10 cellular contexts compared by ENCODE assay signal in genomic region chr9:98099898-98100297, GRCh38. TPM values are rescaled to one million over a fixed set of nuclear protein-coding genes. Genes with fewer than 3 reads are reported as not detected.
A peak's percentile ranks its signal among the peaks of the same experiment; 100 is the strongest.
DNase-seq lines count a peak whose midpoint lies in the region; ATAC-seq and TF ChIP-seq lines count a peak whose summit lies in the region.
"Had no signal": no experiment of that assay in that cellular context is flagged by ENCODE, and none has a peak within 500 bp of the region (broad histone marks: within the 10 kb centered on the region; RNA-seq: fewer than 3 reads in every experiment).

No MANE protein-coding gene starts in this region.

- peak overlapping the region; percentile 94 for H3K27ac Mint-ChIP-seq in activated naive CD4-positive, alpha-beta T cell treated with anti-CD3 and anti-CD28 coated beads for 36 hours
- H3K27ac Mint-ChIP-seq in endodermal cell = no peak overlapping the region
- peak overlapping the region; percentile 85 for H3K27ac Mint-ChIP-seq in type B pancreatic cell
- H3K27ac Mint-ChIP-seq in WTC11 = no peak overlapping the region; the same call in 1 of the 2 replicates
- H3K27ac Mint-ChIP-seq: nephron had no signal

- no peak overlapping the region for H3K4me3 ChIP-seq in endodermal cell (ENCODE audit: low read length)

- no peaks in the 10 kb centered on the region for H3K9me3 ChIP-seq in endodermal cell (ENCODE audit: control insufficient read depth, low read length)

- peak; percentile 44 for DNase-seq in activated naive CD4-positive, alpha-beta T cell treated with anti-CD3 and anti-CD28 coated beads for 36 hours
- no peak for DNase-seq in activated naive CD4-positive, alpha-beta T cell treated with anti-CD3 and anti-CD28 coated beads, Interleukin-2, amount 50 U/mL, for 16 hours
- DNase-seq in NCI-H69 (lab: John Stamatoyannopoulos, UW) = peak; percentile 20
- peak; percentile 31 for DNase-seq in endodermal cell
- no peak for DNase-seq in type B pancreatic cell (ENCODE audit: extremely low spot score, unreplicated experiment)
- no peak for DNase-seq in WTC11 (ENCODE audit: low spot score)
- DNase-seq in NOMO-1 (lab: John Stamatoyannopoulos, UW; ENCODE audit: unreplicated experiment in 2 of 2) = no peak
- DNase-seq: stimulated activated CD4-positive, alpha-beta T cell treated with anti-CD3 and anti-CD28 coated beads, Interleukin-12 subunit alpha, Interleukin-12 subunit beta, amount 100 ng/mL, for 4 hours had no signal

- ATAC-seq in WTC11 = no peak
- ATAC-seq in HG03280 (IDR thresholded peaks at IDR 0.05; ENCODE audit: unreplicated experiment) = no peak

- no peak overlapping the region for H3K9ac ChIP-seq in endodermal cell (ENCODE audit: extremely low read depth, low read length, poor library complexity, severe bottlenecking)

- no peak for TF ChIP-seq CTCF in endodermal cell (conservative IDR thresholded peaks at IDR 0.05)
- TF ChIP-seq CTCF in type B pancreatic cell (conservative IDR thresholded peaks at IDR 0.05) = no peak
- no peak for TF ChIP-seq CTCF in WTC11 (IDR thresholded peaks at IDR 0.05)

- POLR2A ChIA-PET in WTC11 (lab: Charles Lee) = no interaction called here

- WGBS in endodermal cell (ENCODE audit: insufficient coverage in 1 of 2, insufficient read length in 1 of 2), 2 experiments = 95 to 96% methylated on average over 4 to 5 of the region's 5 CpGs

- H3K36me3 ChIP-seq in endodermal cell (ENCODE audit: control insufficient read depth, insufficient read depth, low read length) = no peaks in the 10 kb centered on the region

- H3K4me3 Mint-ChIP-seq in activated naive CD4-positive, alpha-beta T cell treated with anti-CD3 and anti-CD28 coated beads for 36 hours = peak overlapping the region; percentile 47
- H3K4me3 Mint-ChIP-seq in endodermal cell (no peak overlapping the region), type B pancreatic cell (peak overlapping the region; percentile 40), WTC11 (no peak overlapping the region)
- H3K4me3 Mint-ChIP-seq: nephron had no signal

- no peak overlapping the region for H3K27ac ChIP-seq in endodermal cell (ENCODE audit: low read depth, low read length)

- H3K4me1 ChIP-seq in endodermal cell (ENCODE audit: control insufficient read depth, insufficient read depth, low read length) = peaks cover 3% of the 10 kb centered on the region

- peaks cover 84% of the 10 kb centered on the region for H3K4me1 Mint-ChIP-seq in activated naive CD4-positive, alpha-beta T cell treated with anti-CD3 and anti-CD28 coated beads for 36 hours (ENCODE audit: low read depth)
- peaks cover 14% of the 10 kb centered on the region for H3K4me1 Mint-ChIP-seq in endodermal cell
- peaks cover 19% of the 10 kb centered on the region for H3K4me1 Mint-ChIP-seq in type B pancreatic cell (ENCODE audit: unreplicated experiment)
- peaks cover 13% of the 10 kb centered on the region for H3K4me1 Mint-ChIP-seq in WTC11
- H3K4me1 Mint-ChIP-seq: nephron had no signal

- H3K27me3 ChIP-seq in endodermal cell (ENCODE audit: control insufficient read depth, insufficient read depth, low read length, poor library complexity, severe bottlenecking) = no peaks in the 10 kb centered on the region

- intact Hi-C loops in activated naive CD4-positive, alpha-beta T cell treated with anti-CD3 and anti-CD28 coated beads for 36 hours (cut with micrococcal nuclease) = loop anchor here (5.0 to 10.0 kb wide), 2 partner anchors 118 to 1005 kb away; partner anchors contain the start of genes ANP32B and TGFBR1

- CTCF ChIA-PET in activated naive CD4-positive, alpha-beta T cell treated with anti-CD3 and anti-CD28 coated beads for 36 hours (lab: Charles Lee) = interaction anchor here (1.3 to 3.4 kb wide), 3 partner anchors 12 to 26 kb away, joined by 3 to 13 read pairs (median 10); partner anchors contain the start of gene TRIM14
- CTCF ChIA-PET in WTC11 (lab: Charles Lee) = no interaction called here

- peaks cover 52% of the 10 kb centered on the region for H3K36me3 Mint-ChIP-seq in activated naive CD4-positive, alpha-beta T cell treated with anti-CD3 and anti-CD28 coated beads for 36 hours (ENCODE audit: low read depth)
- no peaks in the 10 kb centered on the region for H3K36me3 Mint-ChIP-seq in endodermal cell (ENCODE audit: low read depth)
- H3K36me3 Mint-ChIP-seq in type B pancreatic cell = no peaks in the 10 kb centered on the region
- H3K36me3 Mint-ChIP-seq in WTC11 = 0 out of 2 replicates have a peak, but pooled peaks cover 3% of the 10 kb centered on the region

- no peaks in the 10 kb centered on the region for H3K9me3 Mint-ChIP-seq in activated naive CD4-positive, alpha-beta T cell treated with anti-CD3 and anti-CD28 coated beads for 36 hours
- H3K9me3 Mint-ChIP-seq in endodermal cell (no peaks in the 10 kb centered on the region), type B pancreatic cell (no peaks in the 10 kb centered on the region), WTC11 (no peaks in the 10 kb centered on the region)
- H3K9me3 Mint-ChIP-seq: nephron had no signal

- H3K27me3 Mint-ChIP-seq in activated naive CD4-positive, alpha-beta T cell treated with anti-CD3 and anti-CD28 coated beads for 36 hours (ENCODE audit: low read depth) = no peaks in the 10 kb centered on the region
- H3K27me3 Mint-ChIP-seq in endodermal cell (ENCODE audit: insufficient read depth) (peaks cover 1% of the 10 kb centered on the region), type B pancreatic cell (no peaks in the 10 kb centered on the region), WTC11 (ENCODE audit: low read depth) (no peaks in the 10 kb centered on the region)

TF ChIP-seq in WTC11, 78 proteins besides CTCF, POLR2A, EP300 and RAD21 (continues in another document):
- TF ChIP-seq TEAD1 (CRISPR knock-in tag; IDR thresholded peaks at IDR 0.05) (no peak), NR3C1 (CRISPR knock-in tag; conservative IDR thresholded peaks at IDR 0.05; ENCODE audit: low read depth) (no peak), ARID4B (CRISPR knock-in tag; IDR thresholded peaks at IDR 0.05; ENCODE audit: borderline replicate concordance) (no peak), MXD4 (CRISPR knock-in tag; IDR thresholded peaks at IDR 0.05; ENCODE audit: borderline replicate concordance) (no peak)

RNA-seq across cellular contexts. Expression of gene TRIM14, which starts 19.1 kb away (rescaled TPM):
- total RNA-seq in activated naive CD4-positive, alpha-beta T cell treated with anti-CD3 and anti-CD28 coated beads for 36 hours = 10 to 100 TPM; 49.6 to 55.0 TPM
- total RNA-seq in endodermal cell = 1 to 10 TPM; 3.1 to 5.1 TPM
- polyA plus RNA-seq in endodermal cell (2013, experiment 1 of 2) = 3.0 TPM
- polyA plus RNA-seq in endodermal cell (2013, experiment 2 of 2) = 1.8 TPM
- total RNA-seq in type B pancreatic cell (ENCODE audit: low replicate concordance) = 9.9 and 18.8 TPM in 2 replicates
- 11.9 to 18.4 TPM (median 18.2 TPM) in 3 replicates for total RNA-seq in WTC11 (2021)

RNA-seq across cellular contexts. Expression of gene NANS, which starts 43.4 kb away (rescaled TPM):
- 10 to 100 TPM; 46.1 to 51.0 TPM for total RNA-seq in activated naive CD4-positive, alpha-beta T cell treated with anti-CD3 and anti-CD28 coated beads for 36 hours
- total RNA-seq in endodermal cell (10 to 100 TPM; 46.2 to 50.4 TPM), type B pancreatic cell (ENCODE audit: low replicate concordance) (44.6 and 48.1 TPM in 2 replicates), WTC11 (2021) (57.9 to 66.7 TPM (median 61.3 TPM) in 3 replicates)
- polyA plus RNA-seq in endodermal cell (2013, experiment 1 of 2) = 37.3 TPM
- polyA plus RNA-seq in endodermal cell (2013, experiment 2 of 2) = 34.0 TPM

Comparison
In these comparisons a context has a peak if more than half of its experiments do, and no peak if none do; other contexts are left out.
1. DNase-seq: peak in activated naive CD4-positive, alpha-beta T cell treated with anti-CD3 and anti-CD28 coated beads for 36 hours (single experiment), NCI-H69 (single experiment) and endodermal cell (single experiment); none in activated naive CD4-positive, alpha-beta T cell treated with anti-CD3 and anti-CD28 coated beads, Interleukin-2, amount 50 U/mL, for 16 hours (single experiment), type B pancreatic cell (single experiment), WTC11 (single experiment) and NOMO-1 (0 of 2).
2. H3K27ac Mint-ChIP-seq: peak in activated naive CD4-positive, alpha-beta T cell treated with anti-CD3 and anti-CD28 coated beads for 36 hours (single experiment) and type B pancreatic cell (single experiment); none in endodermal cell (single experiment) and WTC11 (single experiment).
3. H3K4me3 Mint-ChIP-seq: peak in activated naive CD4-positive, alpha-beta T cell treated with anti-CD3 and anti-CD28 coated beads for 36 hours (single experiment) and type B pancreatic cell (single experiment); none in endodermal cell (single experiment) and WTC11 (single experiment).